Comparison of ENCODE assay signal across 14 cellular contexts in genomic region chr17:260944-261343, GRCh38.
DNase-seq lines count a peak whose midpoint lies in the region; ATAC-seq and TF ChIP-seq lines count a peak whose summit lies in the region.
"Had no signal": no experiment of that assay in that cellular context is flagged by ENCODE, and none has a peak within 500 bp of the region (broad histone marks: within the 10 kb centered on the region; RNA-seq: fewer than 3 reads in every experiment).

No MANE protein-coding gene starts in this region.

- no peak for TF ChIP-seq CTCF in Peyer's patch (IDR thresholded peaks at IDR 0.05)
- TF ChIP-seq CTCF in spleen (IDR thresholded peaks at IDR 0.05 in 8 of 11, conservative IDR thresholded peaks at IDR 0.05 in 3 of 11): no peak
- TF ChIP-seq CTCF in brain microvascular endothelial cell (IDR thresholded peaks at IDR 0.05; ENCODE audit: low read depth, low read length, missing control alignments): no peak

- H3K36me3 ChIP-seq in Peyer's patch (peaks cover 0 to 17% (median 0%) of the 10 kb centered on the region in 3 donors), spleen (peaks cover 0 to 20% (median 11%) of the 10 kb centered on the region in 6 donors), brain microvascular endothelial cell (replicated peaks) (no peaks in the 10 kb centered on the region)

- no peak for TF ChIP-seq POLR2A in Peyer's patch (IDR thresholded peaks at IDR 0.05)
- TF ChIP-seq POLR2A in spleen (IDR thresholded peaks at IDR 0.05): no peak

- H3K27ac ChIP-seq in Peyer's patch (no peak overlapping the region), right cardiac atrium (ENCODE audit: low read length) (peak overlapping the region; percentile 48), spleen (peak overlapping the region in 4 of 8 donors; percentile 33 to 63 (median 48)), brain microvascular endothelial cell (no peak overlapping the region)
- H3K27ac ChIP-seq: PC-9 had no signal

- H3K4me3 ChIP-seq in Peyer's patch (no peak overlapping the region), right cardiac atrium (ENCODE audit: low read length) (no peak overlapping the region), spleen (no peak overlapping the region), brain microvascular endothelial cell (ENCODE audit: low read depth, low read length) (no peak overlapping the region)
- H3K4me3 ChIP-seq: PC-9 had no signal

- ATAC-seq in right cardiac atrium: no peak

- WGBS in right cardiac atrium: 87% methylated on average over 4 of the region's 4 CpGs
- 72 to 90% (median 79%) methylated on average over 3 to 4 of the region's 4 CpGs for WGBS in spleen, 5 donors

- H3K4me1 ChIP-seq in Peyer's patch (no peaks in the 10 kb centered on the region), right cardiac atrium (ENCODE audit: control insufficient read depth, insufficient read depth, low read length) (peaks cover 2% of the 10 kb centered on the region), spleen (peaks cover 0 to 27% (median 3%) of the 10 kb centered on the region in 6 donors)

- in situ Hi-C loops in brain microvascular endothelial cell (cut with HindIII; ENCODE audit: low pct_ligation_motif_present, low sequenced_read_pairs): no loop called here

- H3K9me3 ChIP-seq in Peyer's patch (no peaks in the 10 kb centered on the region), right cardiac atrium (ENCODE audit: control insufficient read depth, low read length) (no peaks in the 10 kb centered on the region), spleen (peaks cover 0 to 7% (median 0%) of the 10 kb centered on the region in 8 donors)

- peak; percentile 46 for DNase-seq in activated effector memory CD4-positive, alpha-beta T cell treated with anti-CD3 and anti-CD28 coated beads, Interleukin-2, amount 50 U/mL, for 16 hours
- no peak for DNase-seq in activated effector memory CD4-positive, alpha-beta T cell treated with Interleukin-2 at 50 U/mL for 16 hours
- DNase-seq in Peyer's patch (peak in 2 of 3 donors; percentile 6 to 22), right cardiac atrium (no peak), spleen (peak; percentile 16), NOMO-1 treated with DMSO at 0.1 percent for 48 hours (lab: John Stamatoyannopoulos, UW; ENCODE audit: unreplicated experiment) (no peak), brain microvascular endothelial cell (no peak), AML-193 (lab: John Stamatoyannopoulos, UW) (no peak)
- DNase-seq: CD4-positive, CD25-positive, alpha-beta regulatory T cell; MM.1S; NCI-H1105; NCI-H446; NCI-H748 treated with DMSO at 0.1 percent for 48 hours; PC-9 had no signal

- intact Hi-C loops in right cardiac atrium (cut with DNase I) (no loop called here), spleen (cut with DNase I; ENCODE audit: low total_unique reads) (no loop called here)

- H3K27me3 ChIP-seq in Peyer's patch: no peaks in the 10 kb centered on the region
- no peaks in the 10 kb centered on the region for H3K27me3 ChIP-seq in right cardiac atrium (ENCODE audit: control insufficient read depth, insufficient read depth)
- H3K27me3 ChIP-seq in spleen (replicated peaks in 1 of 7): no peaks in the 10 kb centered on the region
- H3K27me3 ChIP-seq in brain microvascular endothelial cell (replicated peaks): peaks cover 2% of the 10 kb centered on the region

Comparison
In these comparisons a context has a peak if more than half of its experiments do, and no peak if none do; other contexts are left out.
1. DNase-seq: peak in activated effector memory CD4-positive, alpha-beta T cell treated with anti-CD3 and anti-CD28 coated beads, Interleukin-2, amount 50 U/mL, for 16 hours (single experiment), Peyer's patch (2 of 3) and spleen (single experiment); none in activated effector memory CD4-positive, alpha-beta T cell treated with Interleukin-2 at 50 U/mL for 16 hours (single experiment), right cardiac atrium (0 of 3), NOMO-1 treated with DMSO at 0.1 percent for 48 hours (single experiment), brain microvascular endothelial cell (single experiment) and AML-193 (0 of 2).